8 cellular contexts compared by ENCODE assay signal in genomic region chr5:154039458-154039829, GRCh38. TPM values are rescaled to one million over a fixed set of nuclear protein-coding genes. Genes with fewer than 3 reads are reported as not detected.
DNase-seq lines count a peak whose midpoint lies in the region; ATAC-seq and TF ChIP-seq lines count a peak whose summit lies in the region.

No MANE protein-coding gene starts in this region.

- POLR2A ChIA-PET in AG04449 (lab: Yijun Ruan, JAX), result interaction anchor here (1.0 to 1.2 kb wide), 3 partner anchors 10 to 14 kb away, joined by 3 to 4 read pairs (median 4); no protein-coding TSS in a partner anchor

- H3K4me3 ChIP-seq in AG04449 (ENCODE audit: low read depth, low read length), result peak overlapping the region; percentile 93
- H3K4me3 ChIP-seq in muscle layer of duodenum (ENCODE audit: low read depth in 1 of 2, low read length in 2 of 2), result peak overlapping the region; percentile 91 to 94

- H3K27me3 Mint-ChIP-seq in IgD-negative memory B cell, result no peaks in the 10 kb centered on the region
- no peaks in the 10 kb centered on the region for H3K27me3 Mint-ChIP-seq in chondrocyte (ENCODE audit: low read depth)

- TF ChIP-seq CTCF in AG04449 (IDR thresholded peaks at IDR 0.05; ENCODE audit: insufficient read depth, low read length, missing control alignments) (no peak), chondrocyte (IDR thresholded peaks at IDR 0.05) (no peak)

- no peak for ATAC-seq in GM21717 (IDR thresholded peaks at IDR 0.05; ENCODE audit: unreplicated experiment)
- ATAC-seq in GM21526 (IDR thresholded peaks at IDR 0.05; ENCODE audit: low FRiP score, unreplicated experiment), result no peak
- no peak for ATAC-seq in HG03457 (IDR thresholded peaks at IDR 0.05; ENCODE audit: unreplicated experiment)

- H3K27me3 ChIP-seq in muscle layer of duodenum (ENCODE audit: low read depth, low read length), result no peaks in the 10 kb centered on the region

- peak overlapping the region; percentile 92 for H3K27ac ChIP-seq in muscle layer of duodenum (ENCODE audit: low read length)

- H3K4me3 Mint-ChIP-seq in IgD-negative memory B cell, result peak overlapping the region; percentile 98 to 99 (median 99)
- H3K4me3 Mint-ChIP-seq in chondrocyte (ENCODE audit: unreplicated experiment), result peak overlapping the region; percentile 93

- no peaks in the 10 kb centered on the region for H3K36me3 ChIP-seq in muscle layer of duodenum (ENCODE audit: control insufficient read depth in 1 of 2, insufficient read depth in 2 of 2, low read length in 2 of 2)

- H3K4me1 ChIP-seq in muscle layer of duodenum (ENCODE audit: control insufficient read depth in 1 of 2, insufficient read depth in 2 of 2, low read length in 2 of 2), result peaks cover 20 to 22% of the 10 kb centered on the region in 2 donors

- H3K36me3 Mint-ChIP-seq in IgD-negative memory B cell (peaks cover 5% of the 10 kb centered on the region), chondrocyte (ENCODE audit: low read depth) (no peaks in the 10 kb centered on the region)

- H3K4me1 Mint-ChIP-seq in IgD-negative memory B cell (peaks cover 30 to 40% (median 35%) of the 10 kb centered on the region in 3 donors), chondrocyte (ENCODE audit: low read depth) (peaks cover 31% of the 10 kb centered on the region)

- DNase-seq in AG04449 (ENCODE audit: low read depth, low spot score) (no peak), chondrocyte (ENCODE audit: low spot score) (no peak), NCI-H2196 (lab: John Stamatoyannopoulos, UW; ENCODE audit: unreplicated experiment) (no peak)

- CTCF ChIA-PET in AG04449 (lab: Yijun Ruan, JAX), result interaction anchor here (1.0 to 1.6 kb wide), 3 partner anchors 33 to 366 kb away, joined by 3 to 5 read pairs (median 3); no protein-coding TSS in a partner anchor

- no peaks in the 10 kb centered on the region for H3K9me3 ChIP-seq in muscle layer of duodenum (ENCODE audit: control insufficient read depth in 1 of 2, low read length in 2 of 2)

- no peaks in the 10 kb centered on the region for H3K9me3 Mint-ChIP-seq in IgD-negative memory B cell
- no peaks in the 10 kb centered on the region for H3K9me3 Mint-ChIP-seq in chondrocyte (ENCODE audit: low read depth)

- H3K27ac Mint-ChIP-seq in IgD-negative memory B cell (peak overlapping the region in 2 of 3 donors; percentile 81 to 99), chondrocyte (ENCODE audit: unreplicated experiment) (peak overlapping the region; percentile 95)

RNA-seq across cellular contexts. Expression of gene MFAP3, which starts 0.7 kb away (rescaled TPM):
- 4.0 TPM for polyA plus RNA-seq in IgD-negative memory B cell
- 38.2 to 39.4 TPM (median 39.0 TPM) in 3 replicates for total RNA-seq in chondrocyte

RNA-seq across cellular contexts. Expression of gene FAM114A2, which starts 0.7 kb away (rescaled TPM):
- polyA plus RNA-seq in IgD-negative memory B cell, result 20.4 TPM
- total RNA-seq in chondrocyte, result 29.0 to 40.4 TPM (median 31.5 TPM) in 3 replicates
